In the genomic region with DNA sequence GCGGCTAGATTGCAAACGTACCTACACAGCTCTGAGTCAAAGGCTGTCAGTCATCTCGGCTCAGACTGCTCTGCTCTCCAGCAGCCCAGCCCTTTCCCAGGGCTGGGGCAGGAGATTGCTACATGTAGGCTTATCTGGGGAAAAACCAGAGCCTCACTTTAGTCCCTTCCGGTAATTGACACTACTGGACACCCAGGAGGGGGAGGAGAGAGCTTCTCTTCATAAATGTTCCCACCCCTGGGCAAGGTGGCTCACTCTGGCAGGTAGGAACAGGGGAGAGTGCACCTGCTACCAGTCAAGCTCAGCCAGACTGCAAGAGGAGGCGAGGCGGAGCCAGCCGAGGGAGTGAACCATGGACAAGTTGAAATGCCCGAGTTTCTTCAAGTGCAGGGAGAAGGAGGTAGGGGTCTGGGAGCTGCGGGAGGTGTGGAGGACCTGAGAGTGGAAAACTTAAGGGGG, we compare ENCODE assay signal across 20 cellular contexts. TPM values are rescaled to one million over a fixed set of nuclear protein-coding genes. Genes with fewer than 3 reads are reported as not detected.
DNase-seq lines count a peak whose midpoint lies in the region; ATAC-seq, FAIRE-seq and TF ChIP-seq lines count a peak whose summit lies in the region.
"Had no signal": no experiment of that assay in that cellular context is flagged by ENCODE, and none has a peak within 500 bp of the region (broad histone marks: within the 10 kb centered on the region; RNA-seq: fewer than 3 reads in every experiment).

A gene with protein sequence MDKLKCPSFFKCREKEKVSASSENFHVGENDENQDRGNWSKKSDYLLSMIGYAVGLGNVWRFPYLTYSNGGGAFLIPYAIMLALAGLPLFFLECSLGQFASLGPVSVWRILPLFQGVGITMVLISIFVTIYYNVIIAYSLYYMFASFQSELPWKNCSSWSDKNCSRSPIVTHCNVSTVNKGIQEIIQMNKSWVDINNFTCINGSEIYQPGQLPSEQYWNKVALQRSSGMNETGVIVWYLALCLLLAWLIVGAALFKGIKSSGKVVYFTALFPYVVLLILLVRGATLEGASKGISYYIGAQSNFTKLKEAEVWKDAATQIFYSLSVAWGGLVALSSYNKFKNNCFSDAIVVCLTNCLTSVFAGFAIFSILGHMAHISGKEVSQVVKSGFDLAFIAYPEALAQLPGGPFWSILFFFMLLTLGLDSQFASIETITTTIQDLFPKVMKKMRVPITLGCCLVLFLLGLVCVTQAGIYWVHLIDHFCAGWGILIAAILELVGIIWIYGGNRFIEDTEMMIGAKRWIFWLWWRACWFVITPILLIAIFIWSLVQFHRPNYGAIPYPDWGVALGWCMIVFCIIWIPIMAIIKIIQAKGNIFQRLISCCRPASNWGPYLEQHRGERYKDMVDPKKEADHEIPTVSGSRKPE (plus strand): TSS at position 249 of the 459 bp plus-strand sequence. CDS start 104 bp downstream, at position 353.

- peaks cover 14% of the 10 kb centered on the region for H3K27me3 Mint-ChIP-seq in mesothelial cell of epicardium (ENCODE audit: low read depth)

- TF ChIP-seq CTCF in Peyer's patch (IDR thresholded peaks at IDR 0.05) (no peak), transverse colon (IDR thresholded peaks at IDR 0.05) (no peak), mesothelial cell of epicardium (IDR thresholded peaks at IDR 0.05; ENCODE audit: unreplicated experiment) (no peak), kidney (IDR thresholded peaks at IDR 0.05; ENCODE audit: borderline replicate concordance, extremely low read depth, insufficient read depth) (no peak)

- H3K36me3 ChIP-seq in Peyer's patch (no peaks in the 10 kb centered on the region), transverse colon (no peaks in the 10 kb centered on the region), kidney (ENCODE audit: control insufficient read depth in 1 of 2, insufficient read depth in 2 of 2, low read length in 2 of 2) (no peaks in the 10 kb centered on the region)
- H3K36me3 ChIP-seq: HAP-1 had no signal

- no peak within 1 kb of the TSS for H3K27ac Mint-ChIP-seq in mesothelial cell of epicardium

- TF ChIP-seq POLR2A in Peyer's patch (IDR thresholded peaks at IDR 0.05) = no peak
- no peak for TF ChIP-seq POLR2A in transverse colon (IDR thresholded peaks at IDR 0.05)

- no peaks in the 10 kb centered on the region for H3K4me1 ChIP-seq in Peyer's patch
- H3K4me1 ChIP-seq in transverse colon = no peaks in the 10 kb centered on the region
- H3K4me1 ChIP-seq in kidney (ENCODE audit: control insufficient read depth in 1 of 2, insufficient read depth in 1 of 2, low read depth in 1 of 2, low read length in 2 of 2) = no peaks in the 10 kb centered on the region
- H3K4me1 ChIP-seq: HAP-1 had no signal

- H3K27ac ChIP-seq in Peyer's patch (no peak within 1 kb of the TSS), transverse colon (no peak within 1 kb of the TSS), kidney (ENCODE audit: low read depth in 2 of 2, low read length in 2 of 2) (no peak within 1 kb of the TSS)

- peaks cover 4% of the 10 kb centered on the region for H3K9me3 Mint-ChIP-seq in mesothelial cell of epicardium

- H3K4me1 Mint-ChIP-seq in mesothelial cell of epicardium = peaks cover 6% of the 10 kb centered on the region

- H3K27me3 ChIP-seq in Peyer's patch = no peaks in the 10 kb centered on the region
- no peaks in the 10 kb centered on the region for H3K27me3 ChIP-seq in transverse colon

- no peak for ATAC-seq in GM18502 (IDR thresholded peaks at IDR 0.05; ENCODE audit: poor library complexity, unreplicated experiment)
- ATAC-seq: Panc1, sciatic nerve had no signal

- no peak for FAIRE-seq in kidney (lab: Jason Lieb, UNC)
- FAIRE-seq: endometrium had no signal

- no peak within 1 kb of the TSS for H3K4me3 ChIP-seq in Peyer's patch
- H3K4me3 ChIP-seq in transverse colon = no peak within 1 kb of the TSS
- H3K4me3 ChIP-seq in kidney (ENCODE audit: low read length in 2 of 2) = no peak within 1 kb of the TSS
- H3K4me3 ChIP-seq: HAP-1 had no signal

- intact Hi-C loops in transverse colon (cut with DNase I; ENCODE audit: low total_unique reads) (no loop called here), kidney (cut with DNase I) (no loop called here)

- TF ChIP-seq EP300 in transverse colon (IDR thresholded peaks at IDR 0.05; ENCODE audit: low read depth) = no peak

- no peak within 1 kb of the TSS for H3K4me3 Mint-ChIP-seq in mesothelial cell of epicardium

- DNase-seq in NCI-H1048 (lab: John Stamatoyannopoulos, UW) (peak; percentile 28), Peyer's patch (peak in 2 of 3 donors; percentile 47 to 50), left kidney (ENCODE audit: low read depth, low spot score) (peak; percentile 5), transverse colon (peak; percentile 16), mesothelial cell of epicardium (ENCODE audit: low spot score in 2 of 2, unreplicated experiment in 2 of 2) (no peak), kidney (no peak)
- DNase-seq: activated CD4-positive, alpha-beta T cell treated with anti-CD3 and anti-CD28 coated beads for 48 hours; cerebellar nuclear complex; COR-L47; foreskin melanocyte; mesenchymal stem cell; NCI-H187 treated with DMSO at 0.1 percent for 48 hours; NCI-H524 treated with DMSO at 0.1 percent for 48 hours; SK-N-SH had no signal

- no peak within 1 kb of the TSS for H3K9ac ChIP-seq in kidney (ENCODE audit: low read length in 2 of 2)
- H3K9ac ChIP-seq: SK-N-SH had no signal

- in situ Hi-C loops in transverse colon (cut with MboI; ENCODE audit: low pct_ligation_motif_present in 1 of 4, low pct_unique_long_range_greater_than_20kb in 1 of 4, low sequenced_read_pairs in 3 of 4) = no loop called here

- no peaks in the 10 kb centered on the region for H3K36me3 Mint-ChIP-seq in mesothelial cell of epicardium

- H3K9me3 ChIP-seq in Peyer's patch = no peaks in the 10 kb centered on the region
- H3K9me3 ChIP-seq in transverse colon = no peaks in the 10 kb centered on the region
- no peaks in the 10 kb centered on the region for H3K9me3 ChIP-seq in kidney (ENCODE audit: control insufficient read depth in 1 of 2, low read length in 2 of 2)
- H3K9me3 ChIP-seq: HAP-1, SK-N-SH had no signal

- 46% methylated on average over 9 of the region's 9 CpGs; no CpG with 5 or more reads in 1 of the 2 donors for WGBS in transverse colon (ENCODE audit: low coverage in 1 of 2), 2 donors

RNA-seq across cellular contexts. Expression of the gene that starts here (rescaled TPM):
- total RNA-seq in Peyer's patch (under 1 TPM in 3 of 4 donors, not detected in 1; 0.18 to 0.40 (median 0.28) TPM), transverse colon (under 1 TPM in 2 of 4 donors, not detected in 2; 0.48 to 0.55 TPM), mesothelial cell of epicardium (0.11 to 0.27 TPM (median 0.16 TPM) in 3 replicates), kidney (not detected)
- not detected for polyA plus RNA-seq in kidney (ENCODE audit: insufficient read depth, low read depth, low replicate concordance)
- total RNA-seq: HT1080 had no signal
- polyA plus RNA-seq: SK-N-SH had no signal

Comparison
In these comparisons a context has a peak if more than half of its experiments do, and no peak if none do; other contexts are left out.
1. Peak in DNase-seq in Peyer's patch; RNA of the gene not detected or under 1 TPM.
2. Peak in DNase-seq in transverse colon; RNA of the gene not detected or under 1 TPM.
3. DNase-seq: peak in NCI-H1048 (single experiment) and left kidney (single experiment); none in mesothelial cell of epicardium (0 of 2) and kidney (single experiment).